In genomic region chr6:5044866-5045265, GRCh38 we compare ENCODE assay signal across 24 cellular contexts. TPM values are rescaled to one million over a fixed set of nuclear protein-coding genes. Genes with fewer than 3 reads are reported as not detected.
DNase-seq lines count a peak whose midpoint lies in the region; ATAC-seq, FAIRE-seq and TF ChIP-seq lines count a peak whose summit lies in the region.
"Had no signal": no experiment of that assay in that cellular context is flagged by ENCODE, and none has a peak within 500 bp of the region (broad histone marks: within the 10 kb centered on the region; RNA-seq: fewer than 3 reads in every experiment).

No MANE protein-coding gene starts in this region.

- H3K9me1 ChIP-seq in K562 (ENCODE audit: control insufficient read depth, insufficient read depth, low read length) = no peaks in the 10 kb centered on the region

- no peak overlapping the region for H3K4me2 ChIP-seq in K562 (ENCODE audit: insufficient read depth, low read length)
- H3K4me2 ChIP-seq: SK-N-SH had no signal

- 24% methylated on average over 3 of the region's 3 CpGs for WGBS in K562 (ENCODE audit: insufficient coverage, low coverage, missing lambda C conversion rate)

- H3K9me3 Mint-ChIP-seq in CD4-positive, alpha-beta memory T cell = peaks cover 4 to 22% (median 18%) of the 10 kb centered on the region in 8 donors

- no peak overlapping the region for H3K9ac ChIP-seq in K562 (ENCODE audit: insufficient read depth in 1 of 2, low read depth in 2 of 2, low read length in 2 of 2)
- H3K9ac ChIP-seq: SK-N-SH had no signal

- no peak for TF ChIP-seq POLR2A in K562 (conservative IDR thresholded peaks at IDR 0.05)

- H3K4me1 Mint-ChIP-seq in CD4-positive, alpha-beta memory T cell = no peaks in the 10 kb centered on the region

- no peaks in the 10 kb centered on the region for H3K36me3 ChIP-seq in K562 (ENCODE audit: control insufficient read depth, insufficient read depth, low read length)
- no peaks in the 10 kb centered on the region for H3K36me3 ChIP-seq in SJCRH30
- no peaks in the 10 kb centered on the region for H3K36me3 ChIP-seq in CD4-positive, alpha-beta memory T cell (ENCODE audit: insufficient read depth, low read length)
- H3K36me3 ChIP-seq: BE2C had no signal

- no peak overlapping the region for H3K4me3 ChIP-seq in K562
- H3K4me3 ChIP-seq in SJCRH30 = no peak overlapping the region
- H3K4me3 ChIP-seq in CD4-positive, alpha-beta memory T cell (ENCODE audit: low read length in 2 of 2) = no peak overlapping the region

- CTCF ChIA-PET in K562 (lab: Yijun Ruan, JAX; ENCODE audit: low intra/inter-chr PET ratio) = no interaction called here
- CTCF ChIA-PET in CD4-positive, alpha-beta memory T cell (lab: Charles Lee; ENCODE audit: partially characterized antibody) = interaction anchor here (2.2 kb wide), 1 partner anchor 14 kb away, joined by 9 read pairs; no protein-coding TSS in a partner anchor

- H4K20me1 ChIP-seq in K562 (replicated peaks; ENCODE audit: control insufficient read depth, insufficient read depth, low read length) = no peaks in the 10 kb centered on the region

- FAIRE-seq in K562 (lab: Jason Lieb, UNC) = no peak
- FAIRE-seq: A204.1, GM18507 had no signal

- H3K27me3 Mint-ChIP-seq in CD4-positive, alpha-beta memory T cell = peaks cover 3 to 5% of the 10 kb centered on the region in 2 donors

- peaks cover 2 to 26% of the 10 kb centered on the region in 2 experiments; a peak in 4 of 5 replicates for H3K27me3 ChIP-seq in K562 (ENCODE audit: control insufficient read depth in 2 of 2, insufficient read depth in 2 of 2, low read length in 2 of 2)
- H3K27me3 ChIP-seq in SJCRH30 = no peaks in the 10 kb centered on the region
- no peaks in the 10 kb centered on the region for H3K27me3 ChIP-seq in CD4-positive, alpha-beta memory T cell (ENCODE audit: insufficient read depth, low read length)
- H3K27me3 ChIP-seq: BE2C had no signal

- no peak overlapping the region for H3K27ac ChIP-seq in K562 (ENCODE audit: extremely low read depth, low read depth, low read length)
- no peak overlapping the region for H3K27ac ChIP-seq in SJCRH30
- H3K27ac ChIP-seq in CD4-positive, alpha-beta memory T cell (ENCODE audit: low read depth, low read length) = no peak overlapping the region

- H3K4me1 ChIP-seq in K562 (replicated peaks in 1 of 2; ENCODE audit: control insufficient read depth in 2 of 2, insufficient read depth in 2 of 2, low read length in 2 of 2) (no peaks in the 10 kb centered on the region), SJCRH30 (peaks cover 2% of the 10 kb centered on the region; the same call in 1 of the 2 replicates)
- no peaks in the 10 kb centered on the region for H3K4me1 ChIP-seq in CD4-positive, alpha-beta memory T cell (ENCODE audit: insufficient read depth, low read length)
- H3K4me1 ChIP-seq: BE2C had no signal

- 0 out of 2 replicates have a peak overlapping the region, but pooled peaks have one; percentile 8 for H2AFZ ChIP-seq in K562 (ENCODE audit: low read depth, low read length)

- in situ Hi-C loops in K562 (cut with MboI) = no loop called here

- intact Hi-C loops in K562 (cut with micrococcal nuclease) = no loop called here
- intact Hi-C loops in CD4-positive, alpha-beta memory T cell (cut with micrococcal nuclease) = no loop called here

- no peak for ATAC-seq in K562

- peaks cover 7 to 33% of the 10 kb centered on the region in 2 donors for H3K36me3 Mint-ChIP-seq in CD4-positive, alpha-beta memory T cell

- TF ChIP-seq RAD21 in K562 (CRISPR knock-in tag; conservative IDR thresholded peaks at IDR 0.05 in 1 of 2, IDR thresholded peaks at IDR 0.05 in 1 of 2) = no peak

- TF ChIP-seq EP300 in K562 (IDR thresholded peaks at IDR 0.05; ENCODE audit: low read length) = no peak

- no peak overlapping the region for H3K4me3 Mint-ChIP-seq in CD4-positive, alpha-beta memory T cell

- TF ChIP-seq CTCF in K562 (IDR thresholded peaks at IDR 0.05 in 2 of 3, conservative IDR thresholded peaks at IDR 0.05 in 1 of 3; ENCODE audit: insufficient read depth in 2 of 3, low read depth in 1 of 3, low read length in 3 of 3) = no peak

- H3K9me3 ChIP-seq in K562 (replicated peaks; ENCODE audit: control insufficient read depth, insufficient read depth, low read depth, low read length) (no peaks in the 10 kb centered on the region), SJCRH30 (replicated peaks) (no peaks in the 10 kb centered on the region)
- H3K9me3 ChIP-seq in CD4-positive, alpha-beta memory T cell (ENCODE audit: control insufficient read depth in 1 of 2, low read length in 2 of 2) = no peaks in the 10 kb centered on the region
- H3K9me3 ChIP-seq: BE2C, SK-N-SH had no signal

- BruUV-seq in K562 (replicated peaks; lab: Mats Ljungman, UMichigan) = no TSS peak

- no peak overlapping the region for H3K27ac Mint-ChIP-seq in CD4-positive, alpha-beta memory T cell

- no peaks in the 10 kb centered on the region for H3K79me2 ChIP-seq in K562 (ENCODE audit: control insufficient read depth, insufficient read depth, low read length)

- POLR2A ChIA-PET in K562 (lab: Yijun Ruan, JAX) = no interaction called here
- POLR2A ChIA-PET in CD4-positive, alpha-beta memory T cell (lab: Charles Lee; ENCODE audit: partially characterized antibody) = no interaction called here

- DNase-seq in Daoy (ENCODE audit: low read depth) = peak; percentile 71
- peak; percentile 83 for DNase-seq in HT1080 (ENCODE audit: low read depth)
- DNase-seq in MV-4-11 (lab: John Stamatoyannopoulos, UW) = peak; percentile 62
- DNase-seq in K562 (ENCODE audit: extremely low read depth in 1 of 4, low spot score in 3 of 4) = no peak
- no peak for DNase-seq in SJCRH30
- DNase-seq in T1000 (lab: John Stamatoyannopoulos, UW) = no peak
- DNase-seq in CD4-positive, alpha-beta memory T cell = no peak
- DNase-seq: BE2C, DMS79, GDM1, GOT3, HCEC 1CT, NCI-H1417, NCI-H1694 treated with DMSO at 0.1 percent for 48 hours, NCI-H2081 treated with DMSO at 0.1 percent for 48 hours, NCI-H2171 treated with DMSO at 0.1 percent for 48 hours, NCI-H524 treated with DMSO at 0.1 percent for 48 hours, NCI-H82, OCI-M1, Right ventricle myocardium superior, SK-N-SH, T-helper 2 cell had no signal

TF ChIP-seq in K562, 482 proteins besides CTCF, POLR2A, EP300 and RAD21 (continues in another document):
- TF ChIP-seq MEF2D (tag; conservative IDR thresholded peaks at IDR 0.05; ENCODE audit: low read depth) = no peak
- TF ChIP-seq ZNF436 (CRISPR knock-in tag; IDR thresholded peaks at IDR 0.05) = no peak
- no peak for TF ChIP-seq PURB (CRISPR knock-in tag; IDR thresholded peaks at IDR 0.05; ENCODE audit: low read depth)

RNA-seq across cellular contexts. Expression of gene PPP1R3G, which starts 40.3 kb away (rescaled TPM):
- 0.18 and 0.23 TPM in 2 replicates for total RNA-seq in Daoy (2014; rRNA removed; shearing (Covaris generic))
- 0.13 TPM in 1 of 2 replicates, not detected in the other for total RNA-seq in HT1080 (2014; rRNA removed; shearing (Covaris generic))
- 0.02 and 0.06 TPM in 2 replicates for polyA plus RNA-seq in HT1080 (2015; cell fraction: cytosol; rRNA removed)
- polyA plus RNA-seq in HT1080 (2015; cell fraction: nucleus; rRNA removed) = 0.02 TPM in 1 of 2 replicates, not detected in the other
- total RNA-seq in K562 (2011; cell fraction: chromatin; rRNA removed; ENCODE audit: low replicate concordance) = 0.37 TPM in 1 of 2 replicates, not detected in the other
- 0.50 and 0.53 TPM in 2 replicates for total RNA-seq in K562 (2011; cell fraction: nucleolus; rRNA removed)
- 0.29 and 0.46 TPM in 2 replicates for total RNA-seq in K562 (2011; cell fraction: nucleoplasm; rRNA removed)
- total RNA-seq in K562 (2014; rRNA removed) (0.08 TPM in 1 of 2 replicates, not detected in the other), K562 (2014; rRNA removed; fragmentation: Illumina TruSeq; extraction: Trizol) (not detected in 2 replicates), K562 (2015; rRNA removed; fragmentation: Illumina TruSeq; extraction: Trizol) (not detected in 2 replicates), K562 (2021) (0.04 TPM in 2 replicates)
- polyA plus RNA-seq in K562 (2011; rRNA removed) (0.13 and 0.35 TPM in 2 replicates), K562 (2014; fragmentation: Illumina TruSeq; extraction: Trizol) (0.01 and 0.03 TPM in 2 replicates), K562 (2014; fragmentation: Nextera tagmentation; extraction: Ambion mirVana) (under 1 TPM in 1 of 2 experiments, not detected in 1; 0.01 TPM), K562 (2014; rRNA removed) (0.01 TPM in 2 replicates)
- 0.35 and 0.51 TPM in 2 replicates for polyA plus RNA-seq in K562 (2011; cell fraction: cytosol; rRNA removed)
- 0.17 and 0.28 TPM in 2 replicates for polyA plus RNA-seq in K562 (2011; cell fraction: nucleus; rRNA removed)
- 0.21 TPM in 2 replicates for polyA plus RNA-seq in K562 (2012)
- 0.21 and 0.27 TPM in 2 replicates for polyA minus RNA-seq in K562 (2011; rRNA and poly(A)+ RNA removed)
- 0.38 and 1.2 TPM in 2 replicates for polyA minus RNA-seq in K562 (2011; cell fraction: cytosol; rRNA and poly(A)+ RNA removed)
- 0.27 and 1.00 TPM in 2 replicates for polyA minus RNA-seq in K562 (2011; cell fraction: nucleus; rRNA and poly(A)+ RNA removed)
- 0.71 and 1.0 TPM in 2 replicates for total RNA-seq in SJCRH30 (2014; rRNA removed; shearing (Covaris generic))
- not detected for total RNA-seq in CD4-positive, alpha-beta memory T cell
- not detected for polyA plus RNA-seq in CD4-positive, alpha-beta memory T cell

RNA-seq across cellular contexts. Expression of gene RPP40, which starts 41.0 kb away (rescaled TPM):
- 81.5 and 89.5 TPM in 2 replicates for total RNA-seq in Daoy (2014; rRNA removed; shearing (Covaris generic))
- total RNA-seq in HT1080 (2014; rRNA removed; shearing (Covaris generic)) = 33.8 and 51.3 TPM in 2 replicates
- 28.7 and 31.4 TPM in 2 replicates for polyA plus RNA-seq in HT1080 (2015; cell fraction: cytosol; rRNA removed)
- 23.4 and 23.9 TPM in 2 replicates for polyA plus RNA-seq in HT1080 (2015; cell fraction: nucleus; rRNA removed)
- 10.1 and 10.8 TPM in 2 replicates for total RNA-seq in K562 (2011; cell fraction: chromatin; rRNA removed; ENCODE audit: low replicate concordance)
- total RNA-seq in K562 (2011; cell fraction: nucleolus; rRNA removed) = 7.1 and 8.8 TPM in 2 replicates
- total RNA-seq in K562 (2011; cell fraction: nucleoplasm; rRNA removed) = 7.9 and 13.3 TPM in 2 replicates
- total RNA-seq in K562 (2014; rRNA removed) (34.7 and 41.1 TPM in 2 replicates), K562 (2014; rRNA removed; fragmentation: Illumina TruSeq; extraction: Trizol) (39.9 and 41.0 TPM in 2 replicates), K562 (2015; rRNA removed; fragmentation: Illumina TruSeq; extraction: Trizol) (36.4 and 39.0 TPM in 2 replicates), K562 (2021) (28.1 and 30.2 TPM in 2 replicates)
- polyA plus RNA-seq in K562 (2011; rRNA removed) (15.9 and 22.6 TPM in 2 replicates), K562 (2014; fragmentation: Illumina TruSeq; extraction: Trizol) (48.2 and 51.2 TPM in 2 replicates), K562 (2014; fragmentation: Nextera tagmentation; extraction: Ambion mirVana) (100 to 1,000 TPM; 103 to 114 TPM), K562 (2014; rRNA removed) (35.7 and 46.6 TPM in 2 replicates)
- 8.4 and 11.0 TPM in 2 replicates for polyA plus RNA-seq in K562 (2011; cell fraction: cytosol; rRNA removed)
- 12.8 and 16.4 TPM in 2 replicates for polyA plus RNA-seq in K562 (2011; cell fraction: nucleus; rRNA removed)
- polyA plus RNA-seq in K562 (2012) = 16.5 and 38.9 TPM in 2 replicates
- 17.4 and 17.6 TPM in 2 replicates for polyA minus RNA-seq in K562 (2011; rRNA and poly(A)+ RNA removed)
- 6.8 and 8.6 TPM in 2 replicates for polyA minus RNA-seq in K562 (2011; cell fraction: cytosol; rRNA and poly(A)+ RNA removed)
- polyA minus RNA-seq in K562 (2011; cell fraction: nucleus; rRNA and poly(A)+ RNA removed) = 9.7 and 17.2 TPM in 2 replicates
- 24.7 and 30.6 TPM in 2 replicates for total RNA-seq in SJCRH30 (2014; rRNA removed; shearing (Covaris generic))
- total RNA-seq in CD4-positive, alpha-beta memory T cell = 1 to 10 TPM; 5.5 to 6.3 TPM
- 10 to 100 TPM; 13.4 to 16.3 TPM for polyA plus RNA-seq in CD4-positive, alpha-beta memory T cell

Comparison
In these comparisons a context has a peak if more than half of its experiments do, and no peak if none do; other contexts are left out.
1. DNase-seq: peak in Daoy (single experiment), HT1080 (single experiment) and MV-4-11 (single experiment); none in K562 (0 of 4), SJCRH30 (0 of 2), T1000 (single experiment) and CD4-positive, alpha-beta memory T cell (0 of 5).